ENCODE assay signal across 17 cellular contexts in genomic region chr20:63284083-63284440, GRCh38. TPM values are rescaled to one million over a fixed set of nuclear protein-coding genes. Genes with fewer than 3 reads are reported as not detected.
DNase-seq lines count a peak whose midpoint lies in the region; ATAC-seq lines count a peak whose summit lies in the region.
"Had no signal": no experiment of that assay in that cellular context is flagged by ENCODE, and none has a peak within 500 bp of the region (broad histone marks: within the 10 kb centered on the region; RNA-seq: fewer than 3 reads in every experiment).

No MANE protein-coding gene starts in this region.

- H3K27ac Mint-ChIP-seq in activated naive CD4-positive, alpha-beta T cell treated with anti-CD3 and anti-CD28 coated beads for 36 hours = peak overlapping the region; percentile 77
- H3K27ac Mint-ChIP-seq in T-cell = peak overlapping the region; percentile 70 to 79
- peak overlapping the region; percentile 56 for H3K27ac Mint-ChIP-seq in dendritic cell treated with granulocyte-macrophage colony-stimulating factor and Interleukin-4, amounts not matched to agents 40 ng/mL and 50 ng/mL, for 4 days
- H3K27ac Mint-ChIP-seq: nephron had no signal

- peak overlapping the region; percentile 33 for H3K4me3 ChIP-seq in thymus (ENCODE audit: low read length)
- H3K4me3 ChIP-seq: body of pancreas, left lung, sigmoid colon, SJSA1 had no signal

- intact Hi-C loops in activated naive CD4-positive, alpha-beta T cell treated with anti-CD3 and anti-CD28 coated beads for 36 hours (cut with micrococcal nuclease) = no loop called here
- intact Hi-C loops in dendritic cell treated with granulocyte-macrophage colony-stimulating factor and Interleukin-4, amounts not matched to agents 40 ng/mL and 50 ng/mL, for 4 days (cut with micrococcal nuclease) = no loop called here

- H3K27me3 Mint-ChIP-seq in activated naive CD4-positive, alpha-beta T cell treated with anti-CD3 and anti-CD28 coated beads for 36 hours (ENCODE audit: low read depth) = no peaks in the 10 kb centered on the region
- H3K27me3 Mint-ChIP-seq in T-cell = no peaks in the 10 kb centered on the region
- H3K27me3 Mint-ChIP-seq in dendritic cell treated with granulocyte-macrophage colony-stimulating factor and Interleukin-4, amounts not matched to agents 40 ng/mL and 50 ng/mL, for 4 days = no peaks in the 10 kb centered on the region

- H3K36me3 ChIP-seq in thymus (ENCODE audit: control insufficient read depth, insufficient read depth) = peaks cover 87% of the 10 kb centered on the region

- ATAC-seq in T-cell (replicated peaks in 1 of 4) (peak; percentile 68 to 78 (median 76)), GM18520 (IDR thresholded peaks at IDR 0.05; ENCODE audit: unreplicated experiment) (no peak)
- ATAC-seq: body of pancreas, left lung had no signal

- CTCF ChIA-PET in activated naive CD4-positive, alpha-beta T cell treated with anti-CD3 and anti-CD28 coated beads for 36 hours (lab: Charles Lee) = interaction anchor here (1.6 kb wide), 1 partner anchor 61 kb away, joined by 5 read pairs; no protein-coding TSS in a partner anchor
- CTCF ChIA-PET in T-cell (lab: Charles Lee) = no interaction called here

- POLR2A ChIA-PET in T-cell (lab: Charles Lee) = no interaction called here

- peaks cover 3% of the 10 kb centered on the region for H3K36me3 Mint-ChIP-seq in activated naive CD4-positive, alpha-beta T cell treated with anti-CD3 and anti-CD28 coated beads for 36 hours (ENCODE audit: low read depth)
- H3K36me3 Mint-ChIP-seq in T-cell = peaks cover 15% of the 10 kb centered on the region
- peaks cover 100% of the 10 kb centered on the region for H3K36me3 Mint-ChIP-seq in dendritic cell treated with granulocyte-macrophage colony-stimulating factor and Interleukin-4, amounts not matched to agents 40 ng/mL and 50 ng/mL, for 4 days (ENCODE audit: low read depth)

- 84% methylated on average over 14 of the region's 14 CpGs for WGBS in thymus

- peak overlapping the region; percentile 69 for H3K4me3 Mint-ChIP-seq in activated naive CD4-positive, alpha-beta T cell treated with anti-CD3 and anti-CD28 coated beads for 36 hours
- peak overlapping the region; percentile 60 to 77 (median 76) for H3K4me3 Mint-ChIP-seq in T-cell
- no peak overlapping the region for H3K4me3 Mint-ChIP-seq in dendritic cell treated with granulocyte-macrophage colony-stimulating factor and Interleukin-4, amounts not matched to agents 40 ng/mL and 50 ng/mL, for 4 days
- H3K4me3 Mint-ChIP-seq: H9, nephron had no signal

- peak; percentile 49 for DNase-seq in activated naive CD4-positive, alpha-beta T cell treated with anti-CD3 and anti-CD28 coated beads for 36 hours
- DNase-seq in activated naive CD4-positive, alpha-beta T cell treated with Interleukin-2 at 50 U/mL for 16 hours = no peak
- DNase-seq in T-cell (peak in 3 of 34 experiments; percentile 11 to 25 (median 12)), mesenteric fat pad (ENCODE audit: low spot score) (no peak), H4 (ENCODE audit: low spot score) (no peak)
- DNase-seq: body of pancreas, H9, NCI-H1105 treated with DMSO at 0.1 percent for 48 hours, NCI-H2227 treated with DMSO at 0.1 percent for 48 hours, sigmoid colon, stomach had no signal

- H3K9me3 Mint-ChIP-seq in activated naive CD4-positive, alpha-beta T cell treated with anti-CD3 and anti-CD28 coated beads for 36 hours = no peaks in the 10 kb centered on the region
- no peaks in the 10 kb centered on the region for H3K9me3 Mint-ChIP-seq in T-cell
- no peaks in the 10 kb centered on the region for H3K9me3 Mint-ChIP-seq in dendritic cell treated with granulocyte-macrophage colony-stimulating factor and Interleukin-4, amounts not matched to agents 40 ng/mL and 50 ng/mL, for 4 days
- H3K9me3 Mint-ChIP-seq: H9, nephron had no signal

- peak overlapping the region; percentile 8 for H3K27ac ChIP-seq in thymus (ENCODE audit: low read depth)
- H3K27ac ChIP-seq: body of pancreas, left lung, sigmoid colon, SJSA1, stomach had no signal

- no peaks in the 10 kb centered on the region for H3K4me1 ChIP-seq in thymus (ENCODE audit: control insufficient read depth, insufficient read depth, low read length)
- H3K4me1 ChIP-seq: left lung, sigmoid colon, SJSA1, stomach had no signal

- no peaks in the 10 kb centered on the region for H3K9me3 ChIP-seq in thymus (ENCODE audit: control insufficient read depth)
- H3K9me3 ChIP-seq: body of pancreas, left lung, sigmoid colon, SJSA1, stomach had no signal

- H3K27me3 ChIP-seq in thymus (ENCODE audit: control insufficient read depth, insufficient read depth) = no peaks in the 10 kb centered on the region
- H3K27me3 ChIP-seq: body of pancreas, left lung, sigmoid colon, SJSA1, stomach had no signal

- peaks cover 2% of the 10 kb centered on the region for H3K4me1 Mint-ChIP-seq in activated naive CD4-positive, alpha-beta T cell treated with anti-CD3 and anti-CD28 coated beads for 36 hours (ENCODE audit: low read depth)
- peaks cover 4 to 6% (median 4%) of the 10 kb centered on the region in 3 donors for H3K4me1 Mint-ChIP-seq in T-cell
- no peaks in the 10 kb centered on the region for H3K4me1 Mint-ChIP-seq in dendritic cell treated with granulocyte-macrophage colony-stimulating factor and Interleukin-4, amounts not matched to agents 40 ng/mL and 50 ng/mL, for 4 days (ENCODE audit: low read depth)
- H3K4me1 Mint-ChIP-seq: H9 had no signal

RNA-seq across cellular contexts. Expression of gene COL20A1, which starts 8.9 kb away (rescaled TPM):
- under 1 TPM in 1 of 2 experiments, not detected in 1; 0.05 TPM for total RNA-seq in activated naive CD4-positive, alpha-beta T cell treated with anti-CD3 and anti-CD28 coated beads for 36 hours
- total RNA-seq in T-cell (under 1 TPM in 3 of 5 donors, not detected in 2; 0.16 to 0.35 (median 0.23) TPM), mesenteric fat pad (not detected)
- polyA plus RNA-seq in thymus = 0.30 TPM
- total RNA-seq in H4 (2014; rRNA removed; shearing (Covaris generic)) = 0.27 TPM in 1 of 2 replicates, not detected in the other
- total RNA-seq: body of pancreas, left lung, sigmoid colon, SJSA1 had no signal

RNA-seq across cellular contexts. Expression of gene ARFGAP1, which starts 11.4 kb away (rescaled TPM):
- total RNA-seq in activated naive CD4-positive, alpha-beta T cell treated with anti-CD3 and anti-CD28 coated beads for 36 hours = 10 to 100 TPM; 82.4 to 89.4 TPM
- total RNA-seq in T-cell (100 to 1,000 TPM; 109 to 129 (median 122) TPM), mesenteric fat pad (60.8 TPM)
- polyA plus RNA-seq in thymus = 111 TPM
- total RNA-seq in H4 (2014; rRNA removed; shearing (Covaris generic)) = 17.0 and 19.6 TPM in 2 replicates

RNA-seq across cellular contexts. Expression of gene NKAIN4, which starts 29.8 kb away (rescaled TPM):
- total RNA-seq in activated naive CD4-positive, alpha-beta T cell treated with anti-CD3 and anti-CD28 coated beads for 36 hours = not detected
- total RNA-seq in T-cell (not detected), mesenteric fat pad (not detected)
- polyA plus RNA-seq in thymus = 2.2 TPM
- 0.78 TPM in 1 of 2 replicates, not detected in the other for total RNA-seq in H4 (2014; rRNA removed; shearing (Covaris generic))
- total RNA-seq: body of pancreas, SJSA1 had no signal

RNA-seq across cellular contexts. Expression of gene BIRC7, which starts 48.4 kb away (rescaled TPM):
- not detected for total RNA-seq in activated naive CD4-positive, alpha-beta T cell treated with anti-CD3 and anti-CD28 coated beads for 36 hours
- total RNA-seq in T-cell = not detected
- 0.87 TPM for polyA plus RNA-seq in thymus
- total RNA-seq in mesenteric fat pad = 0.35 TPM
- 0.14 TPM in 1 of 2 replicates, not detected in the other for total RNA-seq in H4 (2014; rRNA removed; shearing (Covaris generic))
- total RNA-seq: body of pancreas, H9, SJSA1, stomach had no signal
- polyA plus RNA-seq: stomach had no signal
